ENCODE assay signal across 15 cellular contexts in genomic region chr3:71247948-71248315, GRCh38.
A peak's percentile ranks its signal among the peaks of the same experiment; 100 is the strongest.
DNase-seq lines count a peak whose midpoint lies in the region; ATAC-seq and TF ChIP-seq lines count a peak whose summit lies in the region.
"Had no signal": no experiment of that assay in that cellular context is flagged by ENCODE, and none has a peak within 500 bp of the region (broad histone marks: within the 10 kb centered on the region; RNA-seq: fewer than 3 reads in every experiment).

No MANE protein-coding gene starts in this region.

- no peaks in the 10 kb centered on the region for H3K27me3 Mint-ChIP-seq in activated CD4-positive, alpha-beta T cell treated with anti-CD3 and anti-CD28 coated beads, Interleukin-2, amount 10 ng/mL, durations not matched to agents 7 days and 5 days
- H3K27me3 Mint-ChIP-seq in activated CD4-positive, alpha-beta T cell treated with anti-CD3 and anti-CD28 coated beads for 36 hours: no peaks in the 10 kb centered on the region
- no peaks in the 10 kb centered on the region for H3K27me3 Mint-ChIP-seq in osteocyte (ENCODE audit: unreplicated experiment)

- H2AFZ ChIP-seq in Karpas-422 (ENCODE audit: low read length): no peak overlapping the region

- no peak for DNase-seq in activated CD4-positive, alpha-beta T cell treated with anti-CD3 and anti-CD28 coated beads, Interleukin-2, amount 10 ng/mL, durations not matched to agents 7 days and 5 days
- DNase-seq in activated CD4-positive, alpha-beta T cell treated with anti-CD3 and anti-CD28 coated beads for 36 hours: no peak
- DNase-seq in Karpas-422 (peak; percentile 66), ascending aorta (ENCODE audit: low spot score in 2 of 2) (peak in 1 of 2 donors; percentile 58), osteocyte (ENCODE audit: extremely low spot score, unreplicated experiment) (no peak), RPMI8226 (no peak), aorta (no peak)
- DNase-seq: activated effector memory CD4-positive, alpha-beta T cell treated with Interleukin-2 at 50 U/mL for 16 hours; NCI-H1694; NCI-H446 treated with DMSO at 0.1 percent for 48 hours; occipital lobe; stimulated activated CD4-positive, alpha-beta T cell treated with anti-CD3 and anti-CD28 coated beads, Interleukin-4, amount 100 ng/mL, for 4 hours had no signal

- H3K27ac Mint-ChIP-seq in activated CD4-positive, alpha-beta T cell treated with anti-CD3 and anti-CD28 coated beads, Interleukin-2, amount 10 ng/mL, durations not matched to agents 7 days and 5 days: peak overlapping the region; percentile 2
- no peak overlapping the region for H3K27ac Mint-ChIP-seq in activated CD4-positive, alpha-beta T cell treated with anti-CD3 and anti-CD28 coated beads for 36 hours
- H3K27ac Mint-ChIP-seq in osteocyte (ENCODE audit: unreplicated experiment): peak overlapping the region; percentile 94

- peaks cover 9% of the 10 kb centered on the region; the same call in 1 of the 2 replicates for H3K36me3 ChIP-seq in Karpas-422 (ENCODE audit: insufficient read depth, low read length)
- no peaks in the 10 kb centered on the region for H3K36me3 ChIP-seq in ascending aorta
- no peaks in the 10 kb centered on the region for H3K36me3 ChIP-seq in aorta (ENCODE audit: control insufficient read depth in 1 of 2, insufficient read depth in 2 of 2, low read length in 1 of 2)
- H3K36me3 ChIP-seq: upper lobe of right lung had no signal

- H3K9me3 Mint-ChIP-seq in activated CD4-positive, alpha-beta T cell treated with anti-CD3 and anti-CD28 coated beads, Interleukin-2, amount 10 ng/mL, durations not matched to agents 7 days and 5 days: peaks cover 4% of the 10 kb centered on the region
- H3K9me3 Mint-ChIP-seq in activated CD4-positive, alpha-beta T cell treated with anti-CD3 and anti-CD28 coated beads for 36 hours (ENCODE audit: low read depth): peaks cover 3% of the 10 kb centered on the region
- no peaks in the 10 kb centered on the region for H3K9me3 Mint-ChIP-seq in osteocyte (ENCODE audit: unreplicated experiment)

- peaks cover 2% of the 10 kb centered on the region for H3K4me1 Mint-ChIP-seq in activated CD4-positive, alpha-beta T cell treated with anti-CD3 and anti-CD28 coated beads, Interleukin-2, amount 10 ng/mL, durations not matched to agents 7 days and 5 days
- peaks cover 74% of the 10 kb centered on the region for H3K4me1 Mint-ChIP-seq in activated CD4-positive, alpha-beta T cell treated with anti-CD3 and anti-CD28 coated beads for 36 hours
- H3K4me1 Mint-ChIP-seq in osteocyte (ENCODE audit: unreplicated experiment): peaks cover 89% of the 10 kb centered on the region

- H4K20me1 ChIP-seq in Karpas-422 (ENCODE audit: insufficient read depth, low read depth, low read length): peaks cover 20% of the 10 kb centered on the region

- H3K27me3 ChIP-seq in Karpas-422 (ENCODE audit: low read length) (no peaks in the 10 kb centered on the region), ascending aorta (no peaks in the 10 kb centered on the region), aorta (ENCODE audit: control insufficient read depth in 1 of 2, insufficient read depth in 2 of 2, low read length in 1 of 2) (no peaks in the 10 kb centered on the region)
- H3K27me3 ChIP-seq: upper lobe of right lung had no signal

- peaks cover 3% of the 10 kb centered on the region for H3K36me3 Mint-ChIP-seq in activated CD4-positive, alpha-beta T cell treated with anti-CD3 and anti-CD28 coated beads, Interleukin-2, amount 10 ng/mL, durations not matched to agents 7 days and 5 days (ENCODE audit: low read depth)
- H3K36me3 Mint-ChIP-seq in activated CD4-positive, alpha-beta T cell treated with anti-CD3 and anti-CD28 coated beads for 36 hours (ENCODE audit: low read depth): peaks cover 16% of the 10 kb centered on the region
- H3K36me3 Mint-ChIP-seq in osteocyte (ENCODE audit: unreplicated experiment): no peaks in the 10 kb centered on the region

- H3K4me2 ChIP-seq in Karpas-422 (ENCODE audit: low read depth, low read length, poor library complexity, severe bottlenecking): peak overlapping the region; percentile 42
- H3K4me2 ChIP-seq: KMS-11 had no signal

- H3K4me1 ChIP-seq in Karpas-422 (ENCODE audit: low read length) (peaks cover 98% of the 10 kb centered on the region), ascending aorta (peaks cover 0 to 21% of the 10 kb centered on the region in 2 donors), aorta (ENCODE audit: control insufficient read depth in 1 of 2, insufficient read depth in 2 of 2, low read length in 2 of 2) (peaks cover 0 to 2% of the 10 kb centered on the region in 2 donors)

- 93 to 95% methylated on average over 3 of the region's 3 CpGs for WGBS in aorta, 2 donors

- H3K9me2 ChIP-seq in Karpas-422 (replicated peaks; ENCODE audit: insufficient read depth, low read length): no peaks in the 10 kb centered on the region

- H3K27ac ChIP-seq in Karpas-422 (ENCODE audit: low read length) (peak overlapping the region; percentile 76), ascending aorta (peak overlapping the region; percentile 69 to 86), aorta (ENCODE audit: low read depth in 1 of 2, low read length in 2 of 2) (peak overlapping the region in 1 of 2 donors; percentile 26)
- H3K27ac ChIP-seq: KMS-11, upper lobe of right lung had no signal

- peaks cover 99% of the 10 kb centered on the region for H3K79me2 ChIP-seq in Karpas-422 (ENCODE audit: low read length)

- POLR2A ChIA-PET in activated CD4-positive, alpha-beta T cell treated with anti-CD3 and anti-CD28 coated beads, Interleukin-2, amount 10 ng/mL, durations not matched to agents 7 days and 5 days (lab: Charles Lee): no interaction called here
- POLR2A ChIA-PET in activated CD4-positive, alpha-beta T cell treated with anti-CD3 and anti-CD28 coated beads for 36 hours (lab: Charles Lee): no interaction called here

- H3K4me3 ChIP-seq in Karpas-422 (ENCODE audit: low read length): no peak overlapping the region
- H3K4me3 ChIP-seq in ascending aorta: no peak overlapping the region
- no peak overlapping the region for H3K4me3 ChIP-seq in aorta (ENCODE audit: low read length in 2 of 2)
- H3K4me3 ChIP-seq: upper lobe of right lung had no signal

- no peak overlapping the region for H3K9ac ChIP-seq in Karpas-422 (ENCODE audit: low read length)
- H3K9ac ChIP-seq: KMS-11 had no signal

- intact Hi-C loops in activated CD4-positive, alpha-beta T cell treated with anti-CD3 and anti-CD28 coated beads for 36 hours (cut with DNase I, micrococcal nuclease): no loop called here
- intact Hi-C loops in ascending aorta (cut with DNase I) (loop anchor here (5.0 kb wide), 2 partner anchors 54 to 256 kb away; no protein-coding TSS in a partner anchor), aorta (cut with DNase I) (loop anchor here (10.0 kb wide), 2 partner anchors 57 to 137 kb away; no protein-coding TSS in a partner anchor)

- H3K4me3 Mint-ChIP-seq in activated CD4-positive, alpha-beta T cell treated with anti-CD3 and anti-CD28 coated beads, Interleukin-2, amount 10 ng/mL, durations not matched to agents 7 days and 5 days: no peak overlapping the region
- no peak overlapping the region for H3K4me3 Mint-ChIP-seq in activated CD4-positive, alpha-beta T cell treated with anti-CD3 and anti-CD28 coated beads for 36 hours
- H3K4me3 Mint-ChIP-seq in osteocyte (ENCODE audit: unreplicated experiment): no peak overlapping the region

- CTCF ChIA-PET in activated CD4-positive, alpha-beta T cell treated with anti-CD3 and anti-CD28 coated beads, Interleukin-2, amount 10 ng/mL, durations not matched to agents 7 days and 5 days (lab: Charles Lee): interaction anchor here (0.6 to 1.5 kb wide), 4 partner anchors 16 to 825 kb away, joined by 3 to 6 read pairs (median 3); no protein-coding TSS in a partner anchor
- CTCF ChIA-PET in activated CD4-positive, alpha-beta T cell treated with anti-CD3 and anti-CD28 coated beads for 36 hours (lab: Charles Lee): interaction anchor here (0.6 to 1.7 kb wide), 2 partner anchors 10 to 18 kb away, joined by 3 to 6 read pairs; no protein-coding TSS in a partner anchor

- ATAC-seq in activated CD4-positive, alpha-beta T cell treated with anti-CD3 and anti-CD28 coated beads for 36 hours: no peak
- no peak for ATAC-seq in aorta (ENCODE audit: low FRiP score)
- no peak for ATAC-seq in HG03457 (IDR thresholded peaks at IDR 0.05; ENCODE audit: unreplicated experiment)

- TF ChIP-seq CTCF in ascending aorta (IDR thresholded peaks at IDR 0.05) (no peak), osteocyte (IDR thresholded peaks at IDR 0.05) (no peak)

- H3K9me3 ChIP-seq in Karpas-422 (ENCODE audit: low read length) (no peaks in the 10 kb centered on the region), ascending aorta (no peaks in the 10 kb centered on the region), aorta (ENCODE audit: control insufficient read depth, low read length) (no peaks in the 10 kb centered on the region)
- H3K9me3 ChIP-seq: upper lobe of right lung had no signal

Comparison
In these comparisons a context has a peak if more than half of its experiments do, and no peak if none do; other contexts are left out.
1. intact Hi-C loops: an anchor here in ascending aorta (5.0 kb wide) and aorta (10.0 kb wide); none called in activated CD4-positive, alpha-beta T cell treated with anti-CD3 and anti-CD28 coated beads for 36 hours.